In the genomic region with DNA sequence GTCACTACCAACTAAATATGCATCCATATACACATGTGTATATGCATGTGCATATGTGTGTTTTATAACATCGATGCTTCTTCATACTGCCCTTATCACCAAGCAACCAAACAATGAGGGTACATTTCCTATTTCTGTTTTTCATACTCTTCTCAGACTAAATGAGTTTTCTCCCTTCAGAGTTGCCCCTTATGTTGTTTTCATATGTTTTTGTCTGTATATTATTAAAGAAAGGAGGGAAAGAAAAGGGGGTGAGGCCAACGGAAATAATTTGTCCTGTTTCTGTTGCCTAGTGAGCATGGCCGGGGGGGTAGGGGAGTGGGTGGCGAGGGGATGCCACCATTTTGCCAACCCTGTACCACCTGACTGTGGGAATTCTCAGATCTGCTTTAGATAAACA, we compare ENCODE assay signal across 22 cellular contexts.
"Had no signal": no experiment of that assay in that cellular context is flagged by ENCODE, and none has a peak within 500 bp of the region (broad histone marks: within the 10 kb centered on the region; RNA-seq: fewer than 3 reads in every experiment).

No MANE protein-coding gene starts in this region.

- H3K36me3 Mint-ChIP-seq: activated naive CD8-positive, alpha-beta T cell; stimulated activated memory B cell treated with anti-CD40 and anti-IgM and Interleukin-4, amounts not matched to agents 10 μg/mL and 1 μg/mL and 100 μg/mL, for 72 hours; T-cell; WTC11 had no signal

- H3K27ac ChIP-seq: pancreas, right lobe of liver had no signal

- DNase-seq: activated CD4-positive, alpha-beta T cell treated with anti-CD3 and anti-CD28 coated beads, Interleukin-2, amount 50 U/mL, for 4 hours; activated CD8-positive, alpha-beta memory T cell treated with anti-CD3 and anti-CD28 coated beads for 24 hours; activated CD8-positive, alpha-beta memory T cell treated with anti-CD3 and anti-CD28 coated beads, Interleukin-2, amount 50 U/mL, for 4 hours; activated naive CD4-positive, alpha-beta T cell; activated T-cell treated with anti-CD3 and anti-CD28 coated beads, Interleukin-2, amount 50 U/mL, for 24 hours; effector CD8-positive, alpha-beta T cell; kidney; left lung; pancreas; right lobe of liver; stimulated activated CD4-positive, alpha-beta T cell treated with anti-CD3 and anti-CD28 coated beads, Interleukin-15, amount 100 ng/mL, for 24 hours; stomach; T-cell; testis; upper lobe of left lung had no signal

- H3K36me3 ChIP-seq: left lung, pancreas, right lobe of liver, stomach, upper lobe of left lung had no signal

- H3K9me3 ChIP-seq: left lung, pancreas, right lobe of liver, stomach, testis, upper lobe of left lung had no signal

- H3K4me1 Mint-ChIP-seq: activated T-helper 17 cell treated with anti-CD3 and anti-CD28 coated beads, Interleukin-2, amount 50 U/mL, for 72 hours; stimulated activated memory B cell treated with anti-CD40 and anti-IgM and Interleukin-4, amounts not matched to agents 10 μg/mL and 1 μg/mL and 100 μg/mL, for 72 hours had no signal

- H3K4me2 ChIP-seq: smooth muscle cell had no signal

- H3K27ac Mint-ChIP-seq: activated naive CD8-positive, alpha-beta T cell; activated T-cell treated with anti-CD3 and anti-CD28 coated beads, Interleukin-2, amount 50 U/mL, for 24 hours; activated T-helper 17 cell treated with anti-CD3 and anti-CD28 coated beads, Interleukin-2, amount 50 U/mL, for 72 hours; dendritic cell treated with granulocyte-macrophage colony-stimulating factor and Interleukin-4, amounts not matched to agents 40 ng/mL and 50 ng/mL, for 4 days; nephron; stimulated activated memory B cell treated with anti-CD40 and anti-IgM and Interleukin-4, amounts not matched to agents 10 μg/mL and 1 μg/mL and 100 μg/mL, for 72 hours; T-cell; WTC11 had no signal

- H3K4me3 Mint-ChIP-seq: activated naive CD8-positive, alpha-beta T cell; activated T-cell treated with anti-CD3 and anti-CD28 coated beads, Interleukin-2, amount 50 U/mL, for 24 hours; activated T-helper 17 cell treated with anti-CD3 and anti-CD28 coated beads, Interleukin-2, amount 50 U/mL, for 72 hours; dendritic cell treated with granulocyte-macrophage colony-stimulating factor and Interleukin-4, amounts not matched to agents 40 ng/mL and 50 ng/mL, for 4 days; nephron; stimulated activated memory B cell treated with anti-CD40 and anti-IgM and Interleukin-4, amounts not matched to agents 10 μg/mL and 1 μg/mL and 100 μg/mL, for 72 hours; T-cell; WTC11 had no signal

- H3K4me1 ChIP-seq: pancreas had no signal

- H3K27me3 ChIP-seq: pancreas, testis had no signal

- H3K9me3 Mint-ChIP-seq: activated T-cell treated with anti-CD3 and anti-CD28 coated beads, Interleukin-2, amount 50 U/mL, for 24 hours; activated T-helper 17 cell treated with anti-CD3 and anti-CD28 coated beads, Interleukin-2, amount 50 U/mL, for 72 hours; dendritic cell treated with granulocyte-macrophage colony-stimulating factor and Interleukin-4, amounts not matched to agents 40 ng/mL and 50 ng/mL, for 4 days; nephron; stimulated activated memory B cell treated with anti-CD40 and anti-IgM and Interleukin-4, amounts not matched to agents 10 μg/mL and 1 μg/mL and 100 μg/mL, for 72 hours; T-cell; WTC11 had no signal

- H3K4me3 ChIP-seq: left lung, pancreas, right lobe of liver, smooth muscle cell, stomach, testis, upper lobe of left lung had no signal
